Comparison of ENCODE assay signal across 1 cellular context in genomic region chr4:108172231-108172779, GRCh38.
TF ChIP-seq lines count a peak whose summit lies in the region.

No MANE protein-coding gene starts in this region.

TF ChIP-seq in HepG2, 621 proteins besides CTCF, POLR2A, EP300 and RAD21 (continued from another document):
- TF ChIP-seq, protein P1, sequence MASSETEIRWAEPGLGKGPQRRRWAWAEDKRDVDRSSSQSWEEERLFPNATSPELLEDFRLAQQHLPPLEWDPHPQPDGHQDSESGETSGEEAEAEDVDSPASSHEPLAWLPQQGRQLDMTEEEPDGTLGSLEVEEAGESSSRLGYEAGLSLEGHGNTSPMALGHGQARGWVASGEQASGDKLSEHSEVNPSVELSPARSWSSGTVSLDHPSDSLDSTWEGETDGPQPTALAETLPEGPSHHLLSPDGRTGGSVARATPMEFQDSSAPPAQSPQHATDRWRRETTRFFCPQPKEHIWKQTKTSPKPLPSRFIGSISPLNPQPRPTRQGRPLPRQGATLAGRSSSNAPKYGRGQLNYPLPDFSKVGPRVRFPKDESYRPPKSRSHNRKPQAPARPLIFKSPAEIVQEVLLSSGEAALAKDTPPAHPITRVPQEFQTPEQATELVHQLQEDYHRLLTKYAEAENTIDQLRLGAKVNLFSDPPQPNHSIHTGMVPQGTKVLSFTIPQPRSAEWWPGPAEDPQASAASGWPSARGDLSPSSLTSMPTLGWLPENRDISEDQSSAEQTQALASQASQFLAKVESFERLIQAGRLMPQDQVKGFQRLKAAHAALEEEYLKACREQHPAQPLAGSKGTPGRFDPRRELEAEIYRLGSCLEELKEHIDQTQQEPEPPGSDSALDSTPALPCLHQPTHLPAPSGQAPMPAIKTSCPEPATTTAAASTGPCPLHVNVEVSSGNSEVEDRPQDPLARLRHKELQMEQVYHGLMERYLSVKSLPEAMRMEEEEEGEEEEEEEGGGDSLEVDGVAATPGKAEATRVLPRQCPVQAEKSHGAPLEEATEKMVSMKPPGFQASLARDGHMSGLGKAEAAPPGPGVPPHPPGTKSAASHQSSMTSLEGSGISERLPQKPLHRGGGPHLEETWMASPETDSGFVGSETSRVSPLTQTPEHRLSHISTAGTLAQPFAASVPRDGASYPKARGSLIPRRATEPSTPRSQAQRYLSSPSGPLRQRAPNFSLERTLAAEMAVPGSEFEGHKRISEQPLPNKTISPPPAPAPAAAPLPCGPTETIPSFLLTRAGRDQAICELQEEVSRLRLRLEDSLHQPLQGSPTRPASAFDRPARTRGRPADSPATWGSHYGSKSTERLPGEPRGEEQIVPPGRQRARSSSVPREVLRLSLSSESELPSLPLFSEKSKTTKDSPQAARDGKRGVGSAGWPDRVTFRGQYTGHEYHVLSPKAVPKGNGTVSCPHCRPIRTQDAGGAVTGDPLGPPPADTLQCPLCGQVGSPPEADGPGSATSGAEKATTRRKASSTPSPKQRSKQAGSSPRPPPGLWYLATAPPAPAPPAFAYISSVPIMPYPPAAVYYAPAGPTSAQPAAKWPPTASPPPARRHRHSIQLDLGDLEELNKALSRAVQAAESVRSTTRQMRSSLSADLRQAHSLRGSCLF (CRISPR knock-in tag; IDR thresholded peaks at IDR 0.05; ENCODE audit: borderline replicate concordance), result no peak
- no peak for TF ChIP-seq ZBTB46 (CRISPR knock-in tag; IDR thresholded peaks at IDR 0.05; ENCODE audit: borderline replicate concordance)
- no peak for TF ChIP-seq SKI (IDR thresholded peaks at IDR 0.05; ENCODE audit: partially characterized antibody)
- no peak for TF ChIP-seq FOXO1 (CRISPR knock-in tag; IDR thresholded peaks at IDR 0.05)
- no peak for TF ChIP-seq ZNF879 (CRISPR knock-in tag; IDR thresholded peaks at IDR 0.05)
- TF ChIP-seq KDM3A (CRISPR knock-in tag; IDR thresholded peaks at IDR 0.05; ENCODE audit: low read depth), result no peak
- TF ChIP-seq, protein P2, sequence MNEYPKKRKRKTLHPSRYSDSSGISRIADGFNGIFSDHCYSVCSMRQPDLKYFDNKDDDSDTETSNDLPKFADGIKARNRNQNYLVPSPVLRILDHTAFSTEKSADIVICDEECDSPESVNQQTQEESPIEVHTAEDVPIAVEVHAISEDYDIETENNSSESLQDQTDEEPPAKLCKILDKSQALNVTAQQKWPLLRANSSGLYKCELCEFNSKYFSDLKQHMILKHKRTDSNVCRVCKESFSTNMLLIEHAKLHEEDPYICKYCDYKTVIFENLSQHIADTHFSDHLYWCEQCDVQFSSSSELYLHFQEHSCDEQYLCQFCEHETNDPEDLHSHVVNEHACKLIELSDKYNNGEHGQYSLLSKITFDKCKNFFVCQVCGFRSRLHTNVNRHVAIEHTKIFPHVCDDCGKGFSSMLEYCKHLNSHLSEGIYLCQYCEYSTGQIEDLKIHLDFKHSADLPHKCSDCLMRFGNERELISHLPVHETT (CRISPR knock-in tag; conservative IDR thresholded peaks at IDR 0.05), result no peak
- TF ChIP-seq PHB2 (IDR thresholded peaks at IDR 0.05; ENCODE audit: partially characterized antibody), result no peak
- no peak for TF ChIP-seq RARA (CRISPR knock-in tag; IDR thresholded peaks at IDR 0.05)
- TF ChIP-seq ZNF281 (CRISPR knock-in tag; IDR thresholded peaks at IDR 0.05; ENCODE audit: borderline replicate concordance), result no peak
- TF ChIP-seq ZNF720 (CRISPR knock-in tag; IDR thresholded peaks at IDR 0.05), result no peak
